23 cellular contexts compared by ENCODE assay signal in the genomic region with DNA sequence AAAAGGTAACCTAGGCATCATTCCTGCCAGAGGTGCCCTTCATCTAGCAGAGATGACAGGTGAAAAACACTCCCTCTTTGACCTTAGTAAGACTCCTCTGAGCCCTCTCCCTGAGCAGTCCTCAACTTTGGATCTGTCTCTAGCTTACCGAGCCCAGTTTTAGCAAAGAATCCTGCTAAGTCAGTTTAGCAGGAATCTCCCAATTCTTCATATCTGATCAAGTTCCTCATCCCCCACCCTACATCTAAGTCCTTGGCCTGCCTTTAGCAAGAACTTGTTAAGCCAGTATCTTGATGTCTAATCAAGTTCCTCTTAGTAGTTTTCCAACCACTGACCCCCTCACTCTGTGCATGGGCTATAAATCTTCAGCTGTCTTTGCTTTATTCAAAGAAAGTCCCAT.
"Had no signal": no experiment of that assay in that cellular context is flagged by ENCODE, and none has a peak within 500 bp of the region (broad histone marks: within the 10 kb centered on the region; RNA-seq: fewer than 3 reads in every experiment).

No MANE protein-coding gene starts in this region.

- H3K4me3 ChIP-seq: MG63, SJSA1, SK-N-MC had no signal

- DNase-seq: IMR-90, Karpas-422, KG1, MG63, MV-4-11, NCI-H1048, NCI-H1105, NCI-H1417 treated with DMSO at 0.1 percent for 48 hours, NCI-H146, NCI-H1694 treated with DMSO at 0.1 percent for 48 hours, NCI-H1930, NCI-H2081, NCI-H2107, NCI-H2227 treated with DMSO at 0.1 percent for 48 hours, NCI-H524, NCI-H526 treated with DMSO at 0.1 percent for 48 hours, NCI-H748 treated with DMSO at 0.1 percent for 48 hours, PC-3, SHP77, T-helper 2 cell had no signal

- H3K4me1 ChIP-seq: SJSA1 had no signal

- H3K27me3 ChIP-seq: MG63 had no signal

- H3K9me3 ChIP-seq: MG63, SJSA1 had no signal

- H3K27ac ChIP-seq: RWPE1, SJSA1, SK-N-MC had no signal

- H3K36me3 ChIP-seq: MG63, SJSA1 had no signal
